19 cellular contexts compared by ENCODE assay signal in genomic region chr2:188089896-188090295, GRCh38.
DNase-seq lines count a peak whose midpoint lies in the region; TF ChIP-seq lines count a peak whose summit lies in the region.
"Had no signal": no experiment of that assay in that cellular context is flagged by ENCODE, and none has a peak within 500 bp of the region (broad histone marks: within the 10 kb centered on the region; RNA-seq: fewer than 3 reads in every experiment).

No MANE protein-coding gene starts in this region.

- in situ Hi-C loops in HAP-1 (cut with MboI; ENCODE audit: low sequenced_read_pairs), result no loop called here

- H3K36me3 ChIP-seq in HAP-1 (replicated peaks), result no peaks in the 10 kb centered on the region
- H3K36me3 ChIP-seq: gastroesophageal sphincter, left lung had no signal

- no peaks in the 10 kb centered on the region for H3K27me3 ChIP-seq in HAP-1 (ENCODE audit: low read depth)
- H3K27me3 ChIP-seq: gastroesophageal sphincter, left lung had no signal

- H3K4me3 ChIP-seq in fibroblast of villous mesenchyme (ENCODE audit: low read depth, low read length), result no peak overlapping the region
- H3K4me3 ChIP-seq in HAP-1, result no peak overlapping the region
- H3K4me3 ChIP-seq: gastroesophageal sphincter, left lung had no signal

- no peak overlapping the region for H3K27ac Mint-ChIP-seq in type B pancreatic cell
- no peak overlapping the region for H3K27ac Mint-ChIP-seq in nephron progenitor cell
- H3K27ac Mint-ChIP-seq: CD8-positive, alpha-beta T cell; IgD-negative memory B cell had no signal

- H3K9me3 Mint-ChIP-seq in type B pancreatic cell (no peaks in the 10 kb centered on the region), nephron progenitor cell (peaks cover 10% of the 10 kb centered on the region)

- H3K4me3 Mint-ChIP-seq in type B pancreatic cell (no peak overlapping the region), nephron progenitor cell (no peak overlapping the region)
- H3K4me3 Mint-ChIP-seq: CD8-positive, alpha-beta T cell; IgD-negative memory B cell had no signal

- DNase-seq in EH (ENCODE audit: low read depth), result peak; percentile 16
- peak; percentile 21 for DNase-seq in LHCN-M2 (ENCODE audit: low read depth)
- DNase-seq in astrocyte of the hippocampus (ENCODE audit: low read depth, low spot score), result peak; percentile 36
- peak; percentile 5 for DNase-seq in fibroblast of villous mesenchyme (ENCODE audit: low read depth)
- no peak for DNase-seq in CD1c-positive myeloid dendritic cell (ENCODE audit: extremely low spot score)
- no peak for DNase-seq in HAP-1 (ENCODE audit: low spot score in 2 of 2)
- DNase-seq in type B pancreatic cell (ENCODE audit: extremely low spot score, unreplicated experiment), result no peak
- no peak for DNase-seq in nephron progenitor cell
- DNase-seq: activated CD4-positive, alpha-beta T cell treated with anti-CD3 and anti-CD28 coated beads for 4 hours; activated effector memory CD4-positive, alpha-beta T cell treated with Interleukin-2 at 50 U/mL for 16 hours; CD8-positive, alpha-beta T cell; DMS79 treated with DMSO at 0.1 percent for 48 hours; left lung; NCI-H2107; NK-92 treated with Interleukin-12 subunit alpha and Interleukin-12 subunit beta, amount 100 ng/mL, for 24 hours; RPMI8226; stimulated activated CD4-positive, alpha-beta T cell treated with anti-CD3 and anti-CD28 coated beads, Interleukin-2, amount 100 ng/mL, for 48 hours had no signal

- H3K4me1 Mint-ChIP-seq in type B pancreatic cell (ENCODE audit: unreplicated experiment), result no peaks in the 10 kb centered on the region
- H3K4me1 Mint-ChIP-seq in nephron progenitor cell, result peaks cover 11% of the 10 kb centered on the region
- H3K4me1 Mint-ChIP-seq: IgD-negative memory B cell had no signal

- H3K4me1 ChIP-seq in HAP-1, result no peaks in the 10 kb centered on the region
- H3K4me1 ChIP-seq: gastroesophageal sphincter, left lung had no signal

- H3K36me3 Mint-ChIP-seq in type B pancreatic cell (no peaks in the 10 kb centered on the region), nephron progenitor cell (ENCODE audit: low read depth) (no peaks in the 10 kb centered on the region)
- H3K36me3 Mint-ChIP-seq: CD8-positive, alpha-beta T cell; IgD-negative memory B cell had no signal

- TF ChIP-seq CTCF in fibroblast of villous mesenchyme (IDR thresholded peaks at IDR 0.05; ENCODE audit: insufficient read depth, low read depth, low read length) (no peak), type B pancreatic cell (conservative IDR thresholded peaks at IDR 0.05) (no peak), nephron progenitor cell (IDR thresholded peaks at IDR 0.05) (no peak)

- H3K27me3 Mint-ChIP-seq in type B pancreatic cell, result no peaks in the 10 kb centered on the region
- H3K27me3 Mint-ChIP-seq in nephron progenitor cell (ENCODE audit: low read depth, poor library complexity), result no peaks in the 10 kb centered on the region
- H3K27me3 Mint-ChIP-seq: IgD-negative memory B cell had no signal

- no peaks in the 10 kb centered on the region for H3K9me3 ChIP-seq in HAP-1
- H3K9me3 ChIP-seq: gastroesophageal sphincter, left lung had no signal

Comparison
In these comparisons a context has a peak if more than half of its experiments do, and no peak if none do; other contexts are left out.
1. DNase-seq: peak in EH (single experiment), LHCN-M2 (single experiment), astrocyte of the hippocampus (single experiment) and fibroblast of villous mesenchyme (single experiment); none in CD1c-positive myeloid dendritic cell (single experiment), HAP-1 (0 of 2), type B pancreatic cell (single experiment) and nephron progenitor cell (single experiment).